In genomic region chr1:113830039-113830438, GRCh38 we compare ENCODE assay signal across 27 cellular contexts. TPM values are rescaled to one million over a fixed set of nuclear protein-coding genes. Genes with fewer than 3 reads are reported as not detected.
DNase-seq lines count a peak whose midpoint lies in the region; ATAC-seq, FAIRE-seq and TF ChIP-seq lines count a peak whose summit lies in the region.
"Had no signal": no experiment of that assay in that cellular context is flagged by ENCODE, and none has a peak within 500 bp of the region (broad histone marks: within the 10 kb centered on the region; RNA-seq: fewer than 3 reads in every experiment).

No MANE protein-coding gene starts in this region.

- peak overlapping the region; percentile 36; the same call in 1 of the 2 replicates for H3K4me2 ChIP-seq in IMR-90 (ENCODE audit: low read depth, low read length)
- H3K4me2 ChIP-seq in K562 (ENCODE audit: insufficient read depth, low read length): no peak overlapping the region

- no peak overlapping the region for H2BK15ac ChIP-seq in IMR-90 (ENCODE audit: low read depth, low read length)

- no peak for TF ChIP-seq RAD21 in IMR-90 (IDR thresholded peaks at IDR 0.05; ENCODE audit: low read length)
- TF ChIP-seq RAD21 in K562 (CRISPR knock-in tag; conservative IDR thresholded peaks at IDR 0.05 in 1 of 2, IDR thresholded peaks at IDR 0.05 in 1 of 2): no peak

- no peak overlapping the region for H3K14ac ChIP-seq in IMR-90 (replicated peaks; ENCODE audit: low read depth, low read length)

- no peaks in the 10 kb centered on the region for H3K79me1 ChIP-seq in IMR-90 (ENCODE audit: low read depth in 1 of 2, low read length in 2 of 2)

- no peaks in the 10 kb centered on the region for H3K9me1 ChIP-seq in IMR-90 (ENCODE audit: insufficient read depth, low read length)
- no peaks in the 10 kb centered on the region for H3K9me1 ChIP-seq in K562 (ENCODE audit: control insufficient read depth, insufficient read depth, low read length)

- peak; percentile 15 for FAIRE-seq in K562 (lab: Jason Lieb, UNC)
- FAIRE-seq: TTC549 had no signal

- no peaks in the 10 kb centered on the region for H3K36me3 ChIP-seq in IMR-90 (ENCODE audit: control insufficient read depth, insufficient read depth, low read length)
- no peaks in the 10 kb centered on the region for H3K36me3 ChIP-seq in K562 (ENCODE audit: control insufficient read depth, insufficient read depth, low read length)
- H3K36me3 ChIP-seq in transverse colon: no peaks in the 10 kb centered on the region
- H3K36me3 ChIP-seq: gastrocnemius medialis, SJSA1, upper lobe of left lung had no signal

- dilution Hi-C loops in IMR-90 (cut with HindIII; ENCODE audit: low sequenced_read_pairs, unreplicated experiment): no loop called here

- H3K27me3 ChIP-seq in IMR-90 (ENCODE audit: control insufficient read depth, insufficient read depth, low read length) (no peaks in the 10 kb centered on the region), K562 (ENCODE audit: control insufficient read depth in 2 of 2, insufficient read depth in 2 of 2, low read length in 2 of 2) (no peaks in the 10 kb centered on the region), transverse colon (no peaks in the 10 kb centered on the region)
- H3K27me3 ChIP-seq: gastrocnemius medialis, SJSA1, upper lobe of left lung had no signal

- H3K23ac ChIP-seq in IMR-90 (ENCODE audit: low read depth, low read length): no peak overlapping the region

- H3K9me3 ChIP-seq in IMR-90 (ENCODE audit: control insufficient read depth, insufficient read depth, low read length) (no peaks in the 10 kb centered on the region), K562 (replicated peaks; ENCODE audit: control insufficient read depth, insufficient read depth, low read depth, low read length) (no peaks in the 10 kb centered on the region), transverse colon (no peaks in the 10 kb centered on the region)
- H3K9me3 ChIP-seq: gastrocnemius medialis, SJSA1, upper lobe of left lung had no signal

- no peak overlapping the region for H3K27ac ChIP-seq in IMR-90 (ENCODE audit: insufficient read depth, low read length)
- H3K27ac ChIP-seq in K562 (ENCODE audit: extremely low read depth, low read depth, low read length): no peak overlapping the region
- no peak overlapping the region for H3K27ac ChIP-seq in transverse colon
- H3K27ac ChIP-seq: gastrocnemius medialis, SJSA1, upper lobe of left lung had no signal

- no peak overlapping the region for H3K56ac ChIP-seq in IMR-90 (ENCODE audit: extremely low read depth, insufficient read depth, low read length)

- H2AK5ac ChIP-seq in IMR-90 (ENCODE audit: low read depth, low read length): no peak overlapping the region

- peak; percentile 85 for DNase-seq in ELR (ENCODE audit: low read depth)
- DNase-seq in IMR-90: peak; percentile 61
- no peak for DNase-seq in K562 (ENCODE audit: extremely low read depth in 1 of 4, low spot score in 3 of 4)
- DNase-seq in hepatic stellate cell (ENCODE audit: low spot score): peak; percentile 28
- no peak for DNase-seq in transverse colon
- DNase-seq in head of caudate nucleus: no peak
- DNase-seq: ACHN; activated CD8-positive, alpha-beta T cell treated with anti-CD3 and anti-CD28 coated beads, Interleukin-2, amount 10 ng/mL, durations not matched to agents 7 days and 5 days; activated effector memory CD4-positive, alpha-beta T cell treated with Interleukin-2 at 50 U/mL for 16 hours; DMS53; gastrocnemius medialis; hippocampal formation; left colon; NCI-H345; right cardiac atrium; RPMI8226; stimulated activated CD4-positive, alpha-beta T cell treated with anti-CD3 and anti-CD28 coated beads, Interleukin-4, amount 100 ng/mL, for 24 hours; substantia nigra; T-helper 1 cell; upper lobe of left lung had no signal

- BruUV-seq in IMR-90 (replicated peaks; lab: Mats Ljungman, UMichigan) (no TSS peak), K562 (replicated peaks; lab: Mats Ljungman, UMichigan) (no TSS peak)

- no peak for TF ChIP-seq EP300 in K562 (IDR thresholded peaks at IDR 0.05; ENCODE audit: low read length)
- no peak for TF ChIP-seq EP300 in transverse colon (IDR thresholded peaks at IDR 0.05; ENCODE audit: low read depth)

- in situ Hi-C loops in IMR-90 (cut with MboI; ENCODE audit: low sequenced_read_pairs): loop anchor here (10.0 kb wide), 1 partner anchor 135 kb away; no protein-coding TSS in a partner anchor
- in situ Hi-C loops in K562 (cut with MboI): no loop called here
- in situ Hi-C loops in transverse colon (cut with MboI; ENCODE audit: low pct_ligation_motif_present in 1 of 4, low pct_unique_long_range_greater_than_20kb in 1 of 4, low sequenced_read_pairs in 3 of 4): loop anchor here (5.0 to 25.0 kb wide), 4 partner anchors 72 to 457 kb away; partner anchors contain the start of genes AP4B1 (in 2 of the 4), DCLRE1B (in 1 of the 4) and HIPK1 (in 1 of the 4)

- no peaks in the 10 kb centered on the region for H3K79me2 ChIP-seq in K562 (ENCODE audit: control insufficient read depth, insufficient read depth, low read length)

- no peak for TF ChIP-seq POLR2A in IMR-90 (IDR thresholded peaks at IDR 0.05; ENCODE audit: low read depth, low read length)
- TF ChIP-seq POLR2A in K562 (conservative IDR thresholded peaks at IDR 0.05): no peak
- TF ChIP-seq POLR2A in transverse colon (IDR thresholded peaks at IDR 0.05): no peak

- no peak overlapping the region for H4K8ac ChIP-seq in IMR-90 (ENCODE audit: low read depth in 2 of 2, low read length in 2 of 2)

- TF ChIP-seq CTCF in IMR-90 (conservative IDR thresholded peaks at IDR 0.05; ENCODE audit: low read depth, low read length) (no peak), K562 (IDR thresholded peaks at IDR 0.05 in 2 of 3, conservative IDR thresholded peaks at IDR 0.05 in 1 of 3; ENCODE audit: insufficient read depth in 2 of 3, low read depth in 1 of 3, low read length in 3 of 3) (no peak), transverse colon (IDR thresholded peaks at IDR 0.05) (no peak)

- no CpG with 5 or more reads among the region's 3 CpGs for WGBS in IMR-90 (ENCODE audit: extremely low coverage in 2 of 2, insufficient read length in 1 of 2), 2 experiments
- 18% methylated on average over 3 of the region's 3 CpGs for WGBS in K562 (ENCODE audit: insufficient coverage, low coverage, missing lambda C conversion rate)
- 81 to 91% methylated on average over 3 of the region's 3 CpGs for WGBS in transverse colon (ENCODE audit: low coverage in 1 of 2), 2 donors

- H4K20me1 ChIP-seq in IMR-90 (ENCODE audit: insufficient read depth, low read length) (no peaks in the 10 kb centered on the region), K562 (replicated peaks; ENCODE audit: control insufficient read depth, insufficient read depth, low read length) (no peaks in the 10 kb centered on the region)

- H3K4me3 ChIP-seq in IMR-90 (ENCODE audit: insufficient read depth, low read depth, low read length): no peak overlapping the region
- H3K4me3 ChIP-seq in K562: no peak overlapping the region
- no peak overlapping the region for H3K4me3 ChIP-seq in transverse colon
- H3K4me3 ChIP-seq: gastrocnemius medialis, SJSA1, upper lobe of left lung had no signal

- no peaks in the 10 kb centered on the region for H3K4me1 ChIP-seq in IMR-90 (ENCODE audit: control insufficient read depth, insufficient read depth, low read length)
- H3K4me1 ChIP-seq in K562 (replicated peaks in 1 of 2; ENCODE audit: control insufficient read depth in 2 of 2, insufficient read depth in 2 of 2, low read length in 2 of 2): no peaks in the 10 kb centered on the region
- no peaks in the 10 kb centered on the region for H3K4me1 ChIP-seq in transverse colon
- H3K4me1 ChIP-seq: gastrocnemius medialis, SJSA1, upper lobe of left lung had no signal

- H2BK120ac ChIP-seq in IMR-90 (ENCODE audit: low read depth, low read length): no peak overlapping the region; the same call in 1 of the 2 replicates

- POLR2A ChIA-PET in IMR-90 (lab: Charles Lee; ENCODE audit: unreplicated experiment): no interaction called here
- POLR2A ChIA-PET in K562 (lab: Yijun Ruan, JAX): interaction anchor here (0.6 to 1.3 kb wide), 3 partner anchors 11 to 149 kb away, joined by 3 to 4 read pairs (median 4); partner anchors contain the start of gene OLFML3

- no peak overlapping the region for H2AK9ac ChIP-seq in IMR-90 (replicated peaks; ENCODE audit: low read depth, low read length, poor library complexity)

- H3K9ac ChIP-seq in IMR-90 (ENCODE audit: low read depth, low read length): no peak overlapping the region
- H3K9ac ChIP-seq in K562 (ENCODE audit: insufficient read depth in 1 of 2, low read depth in 2 of 2, low read length in 2 of 2): no peak overlapping the region

- H2BK20ac ChIP-seq in IMR-90 (ENCODE audit: low read depth, low read length): no peak overlapping the region

- CTCF ChIA-PET in IMR-90 (lab: Yijun Ruan, JAX) (no interaction called here), K562 (lab: Yijun Ruan, JAX; ENCODE audit: low intra/inter-chr PET ratio) (interaction anchor here (0.7 to 0.8 kb wide), 2 partner anchors 71 to 75 kb away, joined by 3 read pairs; partner anchors contain the start of gene AP4B1)

- intact Hi-C loops in IMR-90 (cut with micrococcal nuclease) (loop anchor here (5.0 kb wide), 2 partner anchors 387 to 452 kb away; no protein-coding TSS in a partner anchor), K562 (cut with micrococcal nuclease) (no loop called here), transverse colon (cut with DNase I; ENCODE audit: low total_unique reads) (no loop called here), head of caudate nucleus (cut with DNase I) (no loop called here)

- no peak overlapping the region for H2BK5ac ChIP-seq in IMR-90 (ENCODE audit: low read depth, low read length, poor library complexity, severe bottlenecking)

- ATAC-seq in IMR-90 (ENCODE audit: low read depth) (peak; percentile 66), K562 (no peak), GM19328 (IDR thresholded peaks at IDR 0.05; ENCODE audit: unreplicated experiment) (no peak), esophagus mucosa (no peak)
- ATAC-seq: activated CD8-positive, alpha-beta T cell treated with anti-CD3 and anti-CD28 coated beads, Interleukin-2, amount 10 ng/mL, durations not matched to agents 7 days and 5 days; gastrocnemius medialis; left colon; right cardiac atrium; stimulated activated memory B cell treated with anti-CD40 and anti-IgM and Interleukin-4, amounts not matched to agents 10 μg/mL and 1 μg/mL and 100 μg/mL, for 72 hours had no signal

- H3K4ac ChIP-seq in IMR-90 (ENCODE audit: low read depth, low read length): no peak overlapping the region

- no peak overlapping the region for H4K91ac ChIP-seq in IMR-90 (ENCODE audit: insufficient read depth, low read depth, low read length)

- H2AFZ ChIP-seq in IMR-90 (replicated peaks; ENCODE audit: low read length, poor library complexity): no peak overlapping the region
- H2AFZ ChIP-seq in K562 (ENCODE audit: low read depth, low read length): peak overlapping the region; percentile 9; the same call in 1 of the 2 replicates

- H3K18ac ChIP-seq in IMR-90 (ENCODE audit: low read depth, low read length): no peak overlapping the region; the same call in 1 of the 2 replicates

- no peak overlapping the region for H4K5ac ChIP-seq in IMR-90 (ENCODE audit: low read depth, low read length)

RNA-seq across cellular contexts. Expression of gene RSBN1, which starts 17.8 kb away (rescaled TPM):
- total RNA-seq in IMR-90 (2012; rRNA removed): 11.7 and 12.8 TPM in 2 replicates
- 4.6 and 5.3 TPM in 2 replicates for polyA plus RNA-seq in IMR-90 (2012; rRNA removed)
- 1.8 and 3.0 TPM in 2 replicates for polyA plus RNA-seq in IMR-90 (2012; cell fraction: cytosol; rRNA removed)
- polyA plus RNA-seq in IMR-90 (2012; cell fraction: nucleus; rRNA removed; ENCODE audit: low replicate concordance): 3.0 and 10.1 TPM in 2 replicates
- 20.7 and 44.4 TPM in 2 replicates for total RNA-seq in K562 (2011; cell fraction: chromatin; rRNA removed; ENCODE audit: low replicate concordance)
- 13.0 and 14.0 TPM in 2 replicates for total RNA-seq in K562 (2011; cell fraction: nucleolus; rRNA removed)
- 15.7 and 19.8 TPM in 2 replicates for total RNA-seq in K562 (2011; cell fraction: nucleoplasm; rRNA removed)
- total RNA-seq in K562 (2014; rRNA removed): 12.6 and 13.7 TPM in 2 replicates
- 15.4 and 17.2 TPM in 2 replicates for total RNA-seq in K562 (2014; rRNA removed; fragmentation: Illumina TruSeq; extraction: Trizol)
- total RNA-seq in K562 (2015; rRNA removed; fragmentation: Illumina TruSeq; extraction: Trizol): 17.2 and 18.2 TPM in 2 replicates
- 17.6 and 20.3 TPM in 2 replicates for total RNA-seq in K562 (2021)
- polyA plus RNA-seq in K562 (2011; rRNA removed): 20.7 and 24.3 TPM in 2 replicates
- polyA plus RNA-seq in K562 (2011; cell fraction: cytosol; rRNA removed): 8.9 and 9.2 TPM in 2 replicates
- polyA plus RNA-seq in K562 (2011; cell fraction: nucleus; rRNA removed): 13.6 and 25.6 TPM in 2 replicates
- 9.9 and 11.2 TPM in 2 replicates for polyA plus RNA-seq in K562 (2012)
- polyA plus RNA-seq in K562 (2014; fragmentation: Illumina TruSeq; extraction: Trizol): 12.2 and 12.6 TPM in 2 replicates
- 10 to 100 TPM in 1 of 2 experiments, 1 to 10 TPM in 1; 4.5 to 13.0 TPM for polyA plus RNA-seq in K562 (2014; fragmentation: Nextera tagmentation; extraction: Ambion mirVana)
- polyA plus RNA-seq in K562 (2014; rRNA removed): 7.2 and 10.2 TPM in 2 replicates
- 149 and 167 TPM in 2 replicates for polyA minus RNA-seq in K562 (2011; rRNA and poly(A)+ RNA removed)
- polyA minus RNA-seq in K562 (2011; cell fraction: cytosol; rRNA and poly(A)+ RNA removed): 21.8 and 29.6 TPM in 2 replicates
- polyA minus RNA-seq in K562 (2011; cell fraction: nucleus; rRNA and poly(A)+ RNA removed): 16.6 and 29.9 TPM in 2 replicates
- total RNA-seq in transverse colon: 10 to 100 TPM; 26.6 to 42.7 (median 31.8) TPM
- 9.6 TPM for total RNA-seq in esophagus mucosa

RNA-seq across cellular contexts. Expression of gene PTPN22, which starts 41.5 kb away (rescaled TPM):
- 0.18 and 0.28 TPM in 2 replicates for total RNA-seq in IMR-90 (2012; rRNA removed)
- polyA plus RNA-seq in IMR-90 (2012; rRNA removed): 0.07 and 0.14 TPM in 2 replicates
- 0.01 TPM in 1 of 2 replicates, not detected in the other for polyA plus RNA-seq in IMR-90 (2012; cell fraction: cytosol; rRNA removed)
- polyA plus RNA-seq in IMR-90 (2012; cell fraction: nucleus; rRNA removed; ENCODE audit: low replicate concordance): 0.02 and 0.32 TPM in 2 replicates
- total RNA-seq in K562 (2011; cell fraction: chromatin; rRNA removed; ENCODE audit: low replicate concordance): 0.53 and 0.81 TPM in 2 replicates
- total RNA-seq in K562 (2011; cell fraction: nucleolus; rRNA removed): 0.17 and 0.79 TPM in 2 replicates
- 0.46 and 1.9 TPM in 2 replicates for total RNA-seq in K562 (2011; cell fraction: nucleoplasm; rRNA removed)
- total RNA-seq in K562 (2014; rRNA removed): 0.82 and 1.3 TPM in 2 replicates
- total RNA-seq in K562 (2014; rRNA removed; fragmentation: Illumina TruSeq; extraction: Trizol): 1.9 and 2.0 TPM in 2 replicates
- total RNA-seq in K562 (2015; rRNA removed; fragmentation: Illumina TruSeq; extraction: Trizol): 4.6 and 5.3 TPM in 2 replicates
- 1.0 and 1.3 TPM in 2 replicates for total RNA-seq in K562 (2021)
- polyA plus RNA-seq in K562 (2011; rRNA removed): 0.45 and 0.76 TPM in 2 replicates
- 0.09 and 0.47 TPM in 2 replicates for polyA plus RNA-seq in K562 (2011; cell fraction: cytosol; rRNA removed)
- polyA plus RNA-seq in K562 (2011; cell fraction: nucleus; rRNA removed): 0.77 and 0.98 TPM in 2 replicates
- polyA plus RNA-seq in K562 (2012): 2.5 and 7.6 TPM in 2 replicates
- 1.9 and 2.3 TPM in 2 replicates for polyA plus RNA-seq in K562 (2014; fragmentation: Illumina TruSeq; extraction: Trizol)
- polyA plus RNA-seq in K562 (2014; fragmentation: Nextera tagmentation; extraction: Ambion mirVana): 1 to 10 TPM; 1.1 to 1.6 TPM
- polyA plus RNA-seq in K562 (2014; rRNA removed): 0.95 and 1.4 TPM in 2 replicates
- polyA minus RNA-seq in K562 (2011; rRNA and poly(A)+ RNA removed): 0.46 and 2.4 TPM in 2 replicates
- polyA minus RNA-seq in K562 (2011; cell fraction: cytosol; rRNA and poly(A)+ RNA removed): 0.64 TPM in 1 of 2 replicates, not detected in the other
- 0.81 and 2.4 TPM in 2 replicates for polyA minus RNA-seq in K562 (2011; cell fraction: nucleus; rRNA and poly(A)+ RNA removed)
- 10 to 100 TPM in 2 of 4 donors, 1 to 10 TPM in 2; 4.0 to 28.1 (median 11.2) TPM for total RNA-seq in transverse colon
- total RNA-seq in esophagus mucosa: 1.9 TPM
- total RNA-seq: epithelial cell of proximal tubule, neural crest cell had no signal

RNA-seq across cellular contexts. Expression of gene BCL2L15, which starts 57.3 kb away (rescaled TPM):
- under 0.01 TPM in 2 replicates for total RNA-seq in IMR-90 (2012; rRNA removed)
- 0.15 and 0.22 TPM in 2 replicates for polyA plus RNA-seq in IMR-90 (2012; rRNA removed)
- polyA plus RNA-seq in IMR-90 (2012; cell fraction: cytosol; rRNA removed): not detected in 2 replicates
- polyA plus RNA-seq in IMR-90 (2012; cell fraction: nucleus; rRNA removed; ENCODE audit: low replicate concordance): 0.09 and 0.37 TPM in 2 replicates
- total RNA-seq in K562 (2011; cell fraction: chromatin; rRNA removed; ENCODE audit: low replicate concordance): 1.4 and 2.8 TPM in 2 replicates
- total RNA-seq in K562 (2011; cell fraction: nucleolus; rRNA removed): 0.53 and 0.67 TPM in 2 replicates
- total RNA-seq in K562 (2011; cell fraction: nucleoplasm; rRNA removed): 0.95 and 2.5 TPM in 2 replicates
- 0.09 and 0.12 TPM in 2 replicates for total RNA-seq in K562 (2014; rRNA removed)
- 0.32 and 0.33 TPM in 2 replicates for total RNA-seq in K562 (2014; rRNA removed; fragmentation: Illumina TruSeq; extraction: Trizol)
- 0.19 and 0.36 TPM in 2 replicates for total RNA-seq in K562 (2015; rRNA removed; fragmentation: Illumina TruSeq; extraction: Trizol)
- 0.09 and 0.72 TPM in 2 replicates for total RNA-seq in K562 (2021)
- polyA plus RNA-seq in K562 (2011; rRNA removed): 0.25 and 0.74 TPM in 2 replicates
- 0.10 and 0.15 TPM in 2 replicates for polyA plus RNA-seq in K562 (2011; cell fraction: cytosol; rRNA removed)
- 0.85 and 1.2 TPM in 2 replicates for polyA plus RNA-seq in K562 (2011; cell fraction: nucleus; rRNA removed)
- 0.20 and 0.43 TPM in 2 replicates for polyA plus RNA-seq in K562 (2012)
- polyA plus RNA-seq in K562 (2014; fragmentation: Illumina TruSeq; extraction: Trizol): 0.06 and 0.26 TPM in 2 replicates
- under 1 TPM in 1 of 2 experiments, not detected in 1; 0.42 TPM for polyA plus RNA-seq in K562 (2014; fragmentation: Nextera tagmentation; extraction: Ambion mirVana)
- 0.32 and 0.78 TPM in 2 replicates for polyA plus RNA-seq in K562 (2014; rRNA removed)
- polyA minus RNA-seq in K562 (2011; rRNA and poly(A)+ RNA removed): 0.48 and 1.2 TPM in 2 replicates
- not detected in 2 replicates for polyA minus RNA-seq in K562 (2011; cell fraction: cytosol; rRNA and poly(A)+ RNA removed)
- 0.33 and 0.40 TPM in 2 replicates for polyA minus RNA-seq in K562 (2011; cell fraction: nucleus; rRNA and poly(A)+ RNA removed)
- total RNA-seq in transverse colon: 100 to 1,000 TPM in 1 of 4 donors, 10 to 100 TPM in 3; 51.3 to 584 (median 89.3) TPM
- total RNA-seq in esophagus mucosa: 8.4 TPM

Comparison
In these comparisons a context has a peak if more than half of its experiments do, and no peak if none do; other contexts are left out.
1. DNase-seq: peak in ELR (single experiment), IMR-90 (single experiment) and hepatic stellate cell (single experiment); none in K562 (0 of 4), transverse colon (single experiment) and head of caudate nucleus (0 of 42).